In genomic region chr2:100320547-100321180, GRCh38 we compare ENCODE assay signal across 8 cellular contexts. TPM values are rescaled to one million over a fixed set of nuclear protein-coding genes. Genes with fewer than 3 reads are reported as not detected.
DNase-seq lines count a peak whose midpoint lies in the region; TF ChIP-seq lines count a peak whose summit lies in the region.
"Had no signal": no experiment of that assay in that cellular context is flagged by ENCODE, and none has a peak within 500 bp of the region (broad histone marks: within the 10 kb centered on the region; RNA-seq: fewer than 3 reads in every experiment).

No MANE protein-coding gene starts in this region.

- H3K4me1 ChIP-seq in stomach, result peaks cover 7 to 34% (median 23%) of the 10 kb centered on the region in 4 donors
- H3K4me1 ChIP-seq: SJCRH30 had no signal

- peaks cover 2% of the 10 kb centered on the region for H3K9me3 ChIP-seq in iPS-18c (ENCODE audit: control insufficient read depth, insufficient read depth, low read length)
- peaks cover 0 to 13% (median 6%) of the 10 kb centered on the region in 4 donors for H3K9me3 ChIP-seq in stomach
- H3K9me3 ChIP-seq: SJCRH30 had no signal

- H3K4me3 ChIP-seq in LNCaP clone FGC (ENCODE audit: low read depth, low read length) (peak overlapping the region; percentile 52), iPS-18c (ENCODE audit: insufficient read depth, low read depth, low read length) (peak overlapping the region; percentile 56), stomach (peak overlapping the region; percentile 60 to 74 (median 67))
- H3K4me3 ChIP-seq: SJCRH30 had no signal

- DNase-seq in LNCaP clone FGC (ENCODE audit: low read depth) (peak; percentile 82), stomach (no peak), cerebellar nuclear complex (lab: John Stamatoyannopoulos, UW) (no peak), GM19238 (ENCODE audit: insufficient read length, low spot score) (no peak)
- DNase-seq in activated CD8-positive, alpha-beta memory T cell treated with anti-CD3 and anti-CD28 coated beads, Interleukin-2, amount 50 U/mL, for 48 hours, result no peak
- DNase-seq: SJCRH30 had no signal

- intact Hi-C loops in stomach (cut with DNase I; ENCODE audit: low total_unique reads), result no loop called here

- WGBS in stomach, 5 donors, result 19 to 47% (median 33%) methylated on average over 19 of the region's 19 CpGs

- peak overlapping the region; percentile 97 for H3K27ac ChIP-seq in VCaP
- H3K27ac ChIP-seq in stomach, result peak overlapping the region; percentile 66 to 92 (median 90)
- H3K27ac ChIP-seq: SJCRH30 had no signal

- TF ChIP-seq POLR2A in stomach (IDR thresholded peaks at IDR 0.05), result no peak

- peaks cover 0 to 43% (median 16%) of the 10 kb centered on the region in 3 donors for H3K27me3 ChIP-seq in stomach
- H3K27me3 ChIP-seq: SJCRH30 had no signal

- H3K36me3 ChIP-seq in stomach, result peaks cover 0 to 9% (median 0%) of the 10 kb centered on the region in 4 donors
- H3K36me3 ChIP-seq: SJCRH30 had no signal

- no peak for TF ChIP-seq EP300 in stomach (IDR thresholded peaks at IDR 0.05)

- no peak for TF ChIP-seq CTCF in LNCaP clone FGC (IDR thresholded peaks at IDR 0.05; ENCODE audit: control insufficient read depth, extremely low read depth, insufficient read depth)
- no peak for TF ChIP-seq CTCF in VCaP (conservative IDR thresholded peaks at IDR 0.05)
- no peak for TF ChIP-seq CTCF in stomach (IDR thresholded peaks at IDR 0.05)

RNA-seq across cellular contexts. Expression of gene LONRF2, which starts 1.6 kb away (rescaled TPM):
- total RNA-seq in stomach, result 10 to 100 TPM in 3 of 5 donors, 1 to 10 TPM in 2; 2.9 to 32.1 (median 15.4) TPM
- polyA plus RNA-seq in stomach, result under 1 TPM; 0.31 to 0.95 (median 0.62) TPM
- total RNA-seq: SJCRH30 had no signal
